Comparison of ENCODE assay signal across 1 cellular context in the genomic region with DNA sequence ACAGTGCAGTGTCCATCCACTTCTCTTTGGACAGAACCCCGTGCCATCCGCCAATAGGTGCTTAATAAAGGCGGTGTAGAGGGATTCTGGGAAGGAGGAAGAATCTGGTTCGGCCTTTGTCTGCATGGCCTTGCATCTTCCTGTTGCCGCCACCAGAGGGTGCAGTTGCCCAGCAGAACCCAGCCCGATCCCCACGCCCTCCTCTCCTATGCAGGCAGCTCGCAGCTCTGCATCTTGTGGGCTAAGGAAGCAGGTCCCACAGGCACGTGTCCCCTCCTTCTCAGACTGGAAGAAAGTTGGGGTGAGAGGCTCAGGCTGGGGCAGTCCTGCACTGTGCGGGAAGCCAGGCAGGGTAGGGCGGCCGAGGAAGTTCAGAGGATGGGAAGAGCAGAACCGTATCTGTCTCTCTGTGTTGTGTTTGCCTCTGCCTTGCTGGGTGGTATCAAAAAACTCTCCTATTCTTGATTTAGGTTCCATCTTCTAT.
TF ChIP-seq lines count a peak whose summit lies in the region.

No MANE protein-coding gene starts in this region.

TF ChIP-seq in K562, 482 proteins besides CTCF, POLR2A, EP300 and RAD21 (continued from another document and continues in another):
- TF ChIP-seq, protein P1, sequence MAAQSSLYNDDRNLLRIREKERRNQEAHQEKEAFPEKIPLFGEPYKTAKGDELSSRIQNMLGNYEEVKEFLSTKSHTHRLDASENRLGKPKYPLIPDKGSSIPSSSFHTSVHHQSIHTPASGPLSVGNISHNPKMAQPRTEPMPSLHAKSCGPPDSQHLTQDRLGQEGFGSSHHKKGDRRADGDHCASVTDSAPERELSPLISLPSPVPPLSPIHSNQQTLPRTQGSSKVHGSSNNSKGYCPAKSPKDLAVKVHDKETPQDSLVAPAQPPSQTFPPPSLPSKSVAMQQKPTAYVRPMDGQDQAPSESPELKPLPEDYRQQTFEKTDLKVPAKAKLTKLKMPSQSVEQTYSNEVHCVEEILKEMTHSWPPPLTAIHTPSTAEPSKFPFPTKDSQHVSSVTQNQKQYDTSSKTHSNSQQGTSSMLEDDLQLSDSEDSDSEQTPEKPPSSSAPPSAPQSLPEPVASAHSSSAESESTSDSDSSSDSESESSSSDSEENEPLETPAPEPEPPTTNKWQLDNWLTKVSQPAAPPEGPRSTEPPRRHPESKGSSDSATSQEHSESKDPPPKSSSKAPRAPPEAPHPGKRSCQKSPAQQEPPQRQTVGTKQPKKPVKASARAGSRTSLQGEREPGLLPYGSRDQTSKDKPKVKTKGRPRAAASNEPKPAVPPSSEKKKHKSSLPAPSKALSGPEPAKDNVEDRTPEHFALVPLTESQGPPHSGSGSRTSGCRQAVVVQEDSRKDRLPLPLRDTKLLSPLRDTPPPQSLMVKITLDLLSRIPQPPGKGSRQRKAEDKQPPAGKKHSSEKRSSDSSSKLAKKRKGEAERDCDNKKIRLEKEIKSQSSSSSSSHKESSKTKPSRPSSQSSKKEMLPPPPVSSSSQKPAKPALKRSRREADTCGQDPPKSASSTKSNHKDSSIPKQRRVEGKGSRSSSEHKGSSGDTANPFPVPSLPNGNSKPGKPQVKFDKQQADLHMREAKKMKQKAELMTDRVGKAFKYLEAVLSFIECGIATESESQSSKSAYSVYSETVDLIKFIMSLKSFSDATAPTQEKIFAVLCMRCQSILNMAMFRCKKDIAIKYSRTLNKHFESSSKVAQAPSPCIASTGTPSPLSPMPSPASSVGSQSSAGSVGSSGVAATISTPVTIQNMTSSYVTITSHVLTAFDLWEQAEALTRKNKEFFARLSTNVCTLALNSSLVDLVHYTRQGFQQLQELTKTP (IDR thresholded peaks at IDR 0.05; ENCODE audit: low read depth in 1 of 2, partially characterized antibody in 2 of 2) = peak; percentile 22 to 42
- TF ChIP-seq HCFC1 (IDR thresholded peaks at IDR 0.05; ENCODE audit: low read depth, low read length) (peak; percentile 37; the same call in 1 of the 2 replicates), TGIF2 (CRISPR knock-in tag; IDR thresholded peaks at IDR 0.05) (no peak), NFXL1 (CRISPR knock-in tag; IDR thresholded peaks at IDR 0.05) (no peak), SAP30 (IDR thresholded peaks at IDR 0.05; ENCODE audit: borderline replicate concordance, insufficient read depth, low read depth, low read length, poor library complexity, severe bottlenecking) (no peak), SLC30A9 (CRISPR knock-in tag; IDR thresholded peaks at IDR 0.05) (no peak), BHLHE40 (IDR thresholded peaks at IDR 0.05; ENCODE audit: low read length) (peak; percentile 97), ESRRA (IDR thresholded peaks at IDR 0.05; ENCODE audit: borderline replicate concordance, low read depth) (peak; percentile 64; the same call in 1 of the 2 replicates), ZNF589 (CRISPR knock-in tag; IDR thresholded peaks at IDR 0.05; ENCODE audit: low read depth) (0 out of 2 replicates have a peak, but pooled peaks have one; percentile 77), DIDO1 (tag; IDR thresholded peaks at IDR 0.05; ENCODE audit: low read depth) (no peak), PTTG1 (tag; IDR thresholded peaks at IDR 0.05; ENCODE audit: low read depth) (no peak), NR3C1 (CRISPR knock-in tag; IDR thresholded peaks at IDR 0.05) (no peak), CBX5 (IDR thresholded peaks at IDR 0.05; ENCODE audit: borderline replicate concordance, low read depth) (0 out of 2 replicates have a peak, but pooled peaks have one; percentile 86), LCOR (CRISPR knock-in tag; IDR thresholded peaks at IDR 0.05) (0 out of 2 replicates have a peak, but pooled peaks have one; percentile 58), RBM14 (IDR thresholded peaks at IDR 0.05; ENCODE audit: borderline replicate concordance, insufficient read depth, low read depth, low read length) (no peak), BRD4 (IDR thresholded peaks at IDR 0.05) (no peak), RB1 (IDR thresholded peaks at IDR 0.05; ENCODE audit: low read depth) (peak; percentile 95), NFRKB (IDR thresholded peaks at IDR 0.05; ENCODE audit: low read depth) (peak; percentile 50; the same call in 1 of the 2 replicates), NEUROD1 (IDR thresholded peaks at IDR 0.05; ENCODE audit: borderline replicate concordance, low read depth, low read length, partially characterized antibody) (peak; percentile 35), STAT5B (CRISPR knock-in tag; IDR thresholded peaks at IDR 0.05) (no peak), CXXC5 (CRISPR knock-in tag; IDR thresholded peaks at IDR 0.05) (peak; percentile 68), CTBP1 (IDR thresholded peaks at IDR 0.05; ENCODE audit: borderline replicate concordance) (peak; percentile 86), POLR3A (IDR thresholded peaks at IDR 0.05; ENCODE audit: borderline replicate concordance, extremely low read depth, insufficient read depth, insufficient read length) (no peak), FOSL1 (tag; conservative IDR thresholded peaks at IDR 0.05) (peak; percentile 38), RBM15 (IDR thresholded peaks at IDR 0.05; ENCODE audit: insufficient read depth, low read length) (no peak), FOXM1 (IDR thresholded peaks at IDR 0.05; ENCODE audit: low read depth) (no peak), FOXM1 (CRISPR knock-in tag; IDR thresholded peaks at IDR 0.05; ENCODE audit: low read depth) (0 out of 2 replicates have a peak, but pooled peaks have one; percentile 41), SIN3B (IDR thresholded peaks at IDR 0.05; ENCODE audit: low read depth) (no peak), ARID2 (IDR thresholded peaks at IDR 0.05) (peak; percentile 100)
- TF ChIP-seq, protein P2, sequence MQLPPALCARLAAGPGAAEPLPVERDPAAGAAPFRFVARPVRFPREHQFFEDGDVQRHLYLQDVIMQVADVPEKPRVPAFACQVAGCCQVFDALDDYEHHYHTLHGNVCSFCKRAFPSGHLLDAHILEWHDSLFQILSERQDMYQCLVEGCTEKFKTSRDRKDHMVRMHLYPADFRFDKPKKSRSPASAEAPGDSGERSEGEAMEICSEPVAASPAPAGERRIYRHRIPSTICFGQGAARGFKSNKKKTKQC (CRISPR knock-in tag; IDR thresholded peaks at IDR 0.05) = peak; percentile 88
- TF ChIP-seq, protein P3, sequence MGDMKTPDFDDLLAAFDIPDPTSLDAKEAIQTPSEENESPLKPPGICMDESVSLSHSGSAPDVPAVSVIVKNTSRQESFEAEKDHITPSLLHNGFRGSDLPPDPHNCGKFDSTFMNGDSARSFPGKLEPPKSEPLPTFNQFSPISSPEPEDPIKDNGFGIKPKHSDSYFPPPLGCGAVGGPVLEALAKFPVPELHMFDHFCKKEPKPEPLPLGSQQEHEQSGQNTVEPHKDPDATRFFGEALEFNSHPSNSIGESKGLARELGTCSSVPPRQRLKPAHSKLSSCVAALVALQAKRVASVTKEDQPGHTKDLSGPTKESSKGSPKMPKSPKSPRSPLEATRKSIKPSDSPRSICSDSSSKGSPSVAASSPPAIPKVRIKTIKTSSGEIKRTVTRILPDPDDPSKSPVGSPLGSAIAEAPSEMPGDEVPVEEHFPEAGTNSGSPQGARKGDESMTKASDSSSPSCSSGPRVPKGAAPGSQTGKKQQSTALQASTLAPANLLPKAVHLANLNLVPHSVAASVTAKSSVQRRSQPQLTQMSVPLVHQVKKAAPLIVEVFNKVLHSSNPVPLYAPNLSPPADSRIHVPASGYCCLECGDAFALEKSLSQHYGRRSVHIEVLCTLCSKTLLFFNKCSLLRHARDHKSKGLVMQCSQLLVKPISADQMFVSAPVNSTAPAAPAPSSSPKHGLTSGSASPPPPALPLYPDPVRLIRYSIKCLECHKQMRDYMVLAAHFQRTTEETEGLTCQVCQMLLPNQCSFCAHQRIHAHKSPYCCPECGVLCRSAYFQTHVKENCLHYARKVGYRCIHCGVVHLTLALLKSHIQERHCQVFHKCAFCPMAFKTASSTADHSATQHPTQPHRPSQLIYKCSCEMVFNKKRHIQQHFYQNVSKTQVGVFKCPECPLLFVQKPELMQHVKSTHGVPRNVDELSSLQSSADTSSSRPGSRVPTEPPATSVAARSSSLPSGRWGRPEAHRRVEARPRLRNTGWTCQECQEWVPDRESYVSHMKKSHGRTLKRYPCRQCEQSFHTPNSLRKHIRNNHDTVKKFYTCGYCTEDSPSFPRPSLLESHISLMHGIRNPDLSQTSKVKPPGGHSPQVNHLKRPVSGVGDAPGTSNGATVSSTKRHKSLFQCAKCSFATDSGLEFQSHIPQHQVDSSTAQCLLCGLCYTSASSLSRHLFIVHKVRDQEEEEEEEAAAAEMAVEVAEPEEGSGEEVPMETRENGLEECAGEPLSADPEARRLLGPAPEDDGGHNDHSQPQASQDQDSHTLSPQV (IDR thresholded peaks at IDR 0.05) = peak; percentile 93
- TF ChIP-seq, protein P4, sequence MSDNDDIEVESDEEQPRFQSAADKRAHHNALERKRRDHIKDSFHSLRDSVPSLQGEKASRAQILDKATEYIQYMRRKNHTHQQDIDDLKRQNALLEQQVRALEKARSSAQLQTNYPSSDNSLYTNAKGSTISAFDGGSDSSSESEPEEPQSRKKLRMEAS (CRISPR knock-in tag; IDR thresholded peaks at IDR 0.05) = peak; percentile 99
- TF ChIP-seq, protein P5, sequence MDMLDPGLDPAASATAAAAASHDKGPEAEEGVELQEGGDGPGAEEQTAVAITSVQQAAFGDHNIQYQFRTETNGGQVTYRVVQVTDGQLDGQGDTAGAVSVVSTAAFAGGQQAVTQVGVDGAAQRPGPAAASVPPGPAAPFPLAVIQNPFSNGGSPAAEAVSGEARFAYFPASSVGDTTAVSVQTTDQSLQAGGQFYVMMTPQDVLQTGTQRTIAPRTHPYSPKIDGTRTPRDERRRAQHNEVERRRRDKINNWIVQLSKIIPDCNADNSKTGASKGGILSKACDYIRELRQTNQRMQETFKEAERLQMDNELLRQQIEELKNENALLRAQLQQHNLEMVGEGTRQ (CRISPR knock-in tag; IDR thresholded peaks at IDR 0.05) = peak; percentile 83
- TF ChIP-seq, protein P6, sequence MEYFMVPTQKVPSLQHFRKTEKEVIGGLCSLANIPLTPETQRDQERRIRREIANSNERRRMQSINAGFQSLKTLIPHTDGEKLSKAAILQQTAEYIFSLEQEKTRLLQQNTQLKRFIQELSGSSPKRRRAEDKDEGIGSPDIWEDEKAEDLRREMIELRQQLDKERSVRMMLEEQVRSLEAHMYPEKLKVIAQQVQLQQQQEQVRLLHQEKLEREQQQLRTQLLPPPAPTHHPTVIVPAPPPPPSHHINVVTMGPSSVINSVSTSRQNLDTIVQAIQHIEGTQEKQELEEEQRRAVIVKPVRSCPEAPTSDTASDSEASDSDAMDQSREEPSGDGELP (CRISPR knock-in tag; IDR thresholded peaks at IDR 0.05; ENCODE audit: borderline replicate concordance) = peak; percentile 88; the same call in 1 of the 2 replicates
- TF ChIP-seq, protein P7, sequence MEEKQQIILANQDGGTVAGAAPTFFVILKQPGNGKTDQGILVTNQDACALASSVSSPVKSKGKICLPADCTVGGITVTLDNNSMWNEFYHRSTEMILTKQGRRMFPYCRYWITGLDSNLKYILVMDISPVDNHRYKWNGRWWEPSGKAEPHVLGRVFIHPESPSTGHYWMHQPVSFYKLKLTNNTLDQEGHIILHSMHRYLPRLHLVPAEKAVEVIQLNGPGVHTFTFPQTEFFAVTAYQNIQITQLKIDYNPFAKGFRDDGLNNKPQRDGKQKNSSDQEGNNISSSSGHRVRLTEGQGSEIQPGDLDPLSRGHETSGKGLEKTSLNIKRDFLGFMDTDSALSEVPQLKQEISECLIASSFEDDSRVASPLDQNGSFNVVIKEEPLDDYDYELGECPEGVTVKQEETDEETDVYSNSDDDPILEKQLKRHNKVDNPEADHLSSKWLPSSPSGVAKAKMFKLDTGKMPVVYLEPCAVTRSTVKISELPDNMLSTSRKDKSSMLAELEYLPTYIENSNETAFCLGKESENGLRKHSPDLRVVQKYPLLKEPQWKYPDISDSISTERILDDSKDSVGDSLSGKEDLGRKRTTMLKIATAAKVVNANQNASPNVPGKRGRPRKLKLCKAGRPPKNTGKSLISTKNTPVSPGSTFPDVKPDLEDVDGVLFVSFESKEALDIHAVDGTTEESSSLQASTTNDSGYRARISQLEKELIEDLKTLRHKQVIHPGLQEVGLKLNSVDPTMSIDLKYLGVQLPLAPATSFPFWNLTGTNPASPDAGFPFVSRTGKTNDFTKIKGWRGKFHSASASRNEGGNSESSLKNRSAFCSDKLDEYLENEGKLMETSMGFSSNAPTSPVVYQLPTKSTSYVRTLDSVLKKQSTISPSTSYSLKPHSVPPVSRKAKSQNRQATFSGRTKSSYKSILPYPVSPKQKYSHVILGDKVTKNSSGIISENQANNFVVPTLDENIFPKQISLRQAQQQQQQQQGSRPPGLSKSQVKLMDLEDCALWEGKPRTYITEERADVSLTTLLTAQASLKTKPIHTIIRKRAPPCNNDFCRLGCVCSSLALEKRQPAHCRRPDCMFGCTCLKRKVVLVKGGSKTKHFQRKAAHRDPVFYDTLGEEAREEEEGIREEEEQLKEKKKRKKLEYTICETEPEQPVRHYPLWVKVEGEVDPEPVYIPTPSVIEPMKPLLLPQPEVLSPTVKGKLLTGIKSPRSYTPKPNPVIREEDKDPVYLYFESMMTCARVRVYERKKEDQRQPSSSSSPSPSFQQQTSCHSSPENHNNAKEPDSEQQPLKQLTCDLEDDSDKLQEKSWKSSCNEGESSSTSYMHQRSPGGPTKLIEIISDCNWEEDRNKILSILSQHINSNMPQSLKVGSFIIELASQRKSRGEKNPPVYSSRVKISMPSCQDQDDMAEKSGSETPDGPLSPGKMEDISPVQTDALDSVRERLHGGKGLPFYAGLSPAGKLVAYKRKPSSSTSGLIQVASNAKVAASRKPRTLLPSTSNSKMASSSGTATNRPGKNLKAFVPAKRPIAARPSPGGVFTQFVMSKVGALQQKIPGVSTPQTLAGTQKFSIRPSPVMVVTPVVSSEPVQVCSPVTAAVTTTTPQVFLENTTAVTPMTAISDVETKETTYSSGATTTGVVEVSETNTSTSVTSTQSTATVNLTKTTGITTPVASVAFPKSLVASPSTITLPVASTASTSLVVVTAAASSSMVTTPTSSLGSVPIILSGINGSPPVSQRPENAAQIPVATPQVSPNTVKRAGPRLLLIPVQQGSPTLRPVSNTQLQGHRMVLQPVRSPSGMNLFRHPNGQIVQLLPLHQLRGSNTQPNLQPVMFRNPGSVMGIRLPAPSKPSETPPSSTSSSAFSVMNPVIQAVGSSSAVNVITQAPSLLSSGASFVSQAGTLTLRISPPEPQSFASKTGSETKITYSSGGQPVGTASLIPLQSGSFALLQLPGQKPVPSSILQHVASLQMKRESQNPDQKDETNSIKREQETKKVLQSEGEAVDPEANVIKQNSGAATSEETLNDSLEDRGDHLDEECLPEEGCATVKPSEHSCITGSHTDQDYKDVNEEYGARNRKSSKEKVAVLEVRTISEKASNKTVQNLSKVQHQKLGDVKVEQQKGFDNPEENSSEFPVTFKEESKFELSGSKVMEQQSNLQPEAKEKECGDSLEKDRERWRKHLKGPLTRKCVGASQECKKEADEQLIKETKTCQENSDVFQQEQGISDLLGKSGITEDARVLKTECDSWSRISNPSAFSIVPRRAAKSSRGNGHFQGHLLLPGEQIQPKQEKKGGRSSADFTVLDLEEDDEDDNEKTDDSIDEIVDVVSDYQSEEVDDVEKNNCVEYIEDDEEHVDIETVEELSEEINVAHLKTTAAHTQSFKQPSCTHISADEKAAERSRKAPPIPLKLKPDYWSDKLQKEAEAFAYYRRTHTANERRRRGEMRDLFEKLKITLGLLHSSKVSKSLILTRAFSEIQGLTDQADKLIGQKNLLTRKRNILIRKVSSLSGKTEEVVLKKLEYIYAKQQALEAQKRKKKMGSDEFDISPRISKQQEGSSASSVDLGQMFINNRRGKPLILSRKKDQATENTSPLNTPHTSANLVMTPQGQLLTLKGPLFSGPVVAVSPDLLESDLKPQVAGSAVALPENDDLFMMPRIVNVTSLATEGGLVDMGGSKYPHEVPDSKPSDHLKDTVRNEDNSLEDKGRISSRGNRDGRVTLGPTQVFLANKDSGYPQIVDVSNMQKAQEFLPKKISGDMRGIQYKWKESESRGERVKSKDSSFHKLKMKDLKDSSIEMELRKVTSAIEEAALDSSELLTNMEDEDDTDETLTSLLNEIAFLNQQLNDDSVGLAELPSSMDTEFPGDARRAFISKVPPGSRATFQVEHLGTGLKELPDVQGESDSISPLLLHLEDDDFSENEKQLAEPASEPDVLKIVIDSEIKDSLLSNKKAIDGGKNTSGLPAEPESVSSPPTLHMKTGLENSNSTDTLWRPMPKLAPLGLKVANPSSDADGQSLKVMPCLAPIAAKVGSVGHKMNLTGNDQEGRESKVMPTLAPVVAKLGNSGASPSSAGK (IDR thresholded peaks at IDR 0.05) = peak; percentile 87
